1 cellular context compared by ENCODE assay signal in the genomic region with DNA sequence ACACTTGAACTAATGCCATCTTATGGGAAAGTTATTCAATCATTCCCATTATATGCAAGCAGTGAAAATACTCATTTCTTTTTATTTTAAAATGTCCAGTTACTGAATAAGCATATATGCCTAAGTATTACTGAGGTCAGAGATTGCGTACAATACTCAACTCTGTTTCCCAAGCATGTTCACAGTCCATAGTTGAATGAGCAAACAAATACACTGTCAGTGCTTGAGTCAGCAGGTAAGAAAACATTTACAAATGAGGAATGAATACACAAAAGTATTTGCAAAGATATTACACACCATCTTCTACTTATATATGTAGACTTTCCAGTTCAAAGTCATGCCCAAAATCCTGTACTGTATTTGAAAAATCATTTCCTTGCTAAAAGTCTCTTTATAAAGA.
TF ChIP-seq lines count a peak whose summit lies in the region.

No MANE protein-coding gene starts in this region.

TF ChIP-seq in HepG2, 621 proteins besides CTCF, POLR2A, EP300 and RAD21 (continued from another document and continues in another):
- TF ChIP-seq, protein P1, sequence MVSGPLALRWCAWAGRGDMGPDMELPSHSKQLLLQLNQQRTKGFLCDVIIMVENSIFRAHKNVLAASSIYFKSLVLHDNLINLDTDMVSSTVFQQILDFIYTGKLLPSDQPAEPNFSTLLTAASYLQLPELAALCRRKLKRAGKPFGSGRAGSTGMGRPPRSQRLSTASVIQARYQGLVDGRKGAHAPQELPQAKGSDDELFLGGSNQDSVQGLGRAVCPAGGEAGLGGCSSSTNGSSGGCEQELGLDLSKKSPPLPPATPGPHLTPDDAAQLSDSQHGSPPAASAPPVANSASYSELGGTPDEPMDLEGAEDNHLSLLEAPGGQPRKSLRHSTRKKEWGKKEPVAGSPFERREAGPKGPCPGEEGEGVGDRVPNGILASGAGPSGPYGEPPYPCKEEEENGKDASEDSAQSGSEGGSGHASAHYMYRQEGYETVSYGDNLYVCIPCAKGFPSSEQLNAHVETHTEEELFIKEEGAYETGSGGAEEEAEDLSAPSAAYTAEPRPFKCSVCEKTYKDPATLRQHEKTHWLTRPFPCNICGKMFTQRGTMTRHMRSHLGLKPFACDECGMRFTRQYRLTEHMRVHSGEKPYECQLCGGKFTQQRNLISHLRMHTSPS (CRISPR knock-in tag; IDR thresholded peaks at IDR 0.05; ENCODE audit: low read depth): no peak
- TF ChIP-seq THAP11 (CRISPR knock-in tag; IDR thresholded peaks at IDR 0.05) (peak; percentile 48), FOXK1 (CRISPR knock-in tag; IDR thresholded peaks at IDR 0.05; ENCODE audit: borderline replicate concordance, low read depth) (peak; percentile 52; the same call in 1 of the 2 replicates), JARID2 (CRISPR knock-in tag; IDR thresholded peaks at IDR 0.05; ENCODE audit: insufficient replicate concordance) (no peak), ZNF354B (CRISPR knock-in tag; IDR thresholded peaks at IDR 0.05) (no peak), ZMAT3 (CRISPR knock-in tag; conservative IDR thresholded peaks at IDR 0.05) (no peak), ZNF263 (CRISPR knock-in tag; IDR thresholded peaks at IDR 0.05) (no peak), FOSL1 (CRISPR knock-in tag; IDR thresholded peaks at IDR 0.05; ENCODE audit: borderline replicate concordance) (peak; percentile 67; the same call in 1 of the 2 replicates), ZKSCAN8 (CRISPR knock-in tag; IDR thresholded peaks at IDR 0.05; ENCODE audit: borderline replicate concordance) (no peak), ZNF124 (CRISPR knock-in tag; IDR thresholded peaks at IDR 0.05) (no peak), MIXL1 (CRISPR knock-in tag; IDR thresholded peaks at IDR 0.05) (peak; percentile 66), ZNF644 (CRISPR knock-in tag; IDR thresholded peaks at IDR 0.05; ENCODE audit: low read depth) (no peak), SRSF4 (IDR thresholded peaks at IDR 0.05; ENCODE audit: low read depth, low read length, poor library complexity, severe bottlenecking) (no peak), ZNF776 (CRISPR knock-in tag; IDR thresholded peaks at IDR 0.05) (no peak), RFXAP (CRISPR knock-in tag; IDR thresholded peaks at IDR 0.05; ENCODE audit: borderline replicate concordance) (no peak), ZNF350 (CRISPR knock-in tag; IDR thresholded peaks at IDR 0.05; ENCODE audit: borderline replicate concordance, low read depth) (no peak), GFI1 (CRISPR knock-in tag; IDR thresholded peaks at IDR 0.05; ENCODE audit: borderline replicate concordance) (peak; percentile 70; the same call in 1 of the 2 replicates), SMC3 (IDR thresholded peaks at IDR 0.05; ENCODE audit: low read length) (no peak; the same call in 1 of the 2 replicates), ZSCAN30 (CRISPR knock-in tag; IDR thresholded peaks at IDR 0.05) (no peak), HDAC2 (CRISPR knock-in tag; IDR thresholded peaks at IDR 0.05) (peak; percentile 70; the same call in 1 of the 2 replicates), ZNF558 (CRISPR knock-in tag; IDR thresholded peaks at IDR 0.05; ENCODE audit: borderline replicate concordance) (no peak), ZNF253 (CRISPR knock-in tag; IDR thresholded peaks at IDR 0.05; ENCODE audit: borderline replicate concordance) (no peak), NRL (CRISPR knock-in tag; IDR thresholded peaks at IDR 0.05; ENCODE audit: borderline replicate concordance) (no peak), HMG20B (CRISPR knock-in tag; conservative IDR thresholded peaks at IDR 0.05) (no peak), HNF4G (IDR thresholded peaks at IDR 0.05; ENCODE audit: borderline replicate concordance, low read depth, low read length) (no peak), HNF4G (CRISPR knock-in tag; IDR thresholded peaks at IDR 0.05; ENCODE audit: borderline replicate concordance, low read depth) (no peak), ZNF383 (CRISPR knock-in tag; IDR thresholded peaks at IDR 0.05; ENCODE audit: borderline replicate concordance) (no peak), ZNF780A (CRISPR knock-in tag; IDR thresholded peaks at IDR 0.05) (no peak), TEAD3 (CRISPR knock-in tag; optimal IDR thresholded peaks at IDR 0.05; ENCODE audit: borderline replicate concordance) (peak; percentile 41), ZNF879 (CRISPR knock-in tag; IDR thresholded peaks at IDR 0.05) (no peak), SKI (IDR thresholded peaks at IDR 0.05; ENCODE audit: partially characterized antibody) (no peak)
- TF ChIP-seq, protein P2, sequence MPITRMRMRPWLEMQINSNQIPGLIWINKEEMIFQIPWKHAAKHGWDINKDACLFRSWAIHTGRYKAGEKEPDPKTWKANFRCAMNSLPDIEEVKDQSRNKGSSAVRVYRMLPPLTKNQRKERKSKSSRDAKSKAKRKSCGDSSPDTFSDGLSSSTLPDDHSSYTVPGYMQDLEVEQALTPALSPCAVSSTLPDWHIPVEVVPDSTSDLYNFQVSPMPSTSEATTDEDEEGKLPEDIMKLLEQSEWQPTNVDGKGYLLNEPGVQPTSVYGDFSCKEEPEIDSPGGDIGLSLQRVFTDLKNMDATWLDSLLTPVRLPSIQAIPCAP (CRISPR knock-in tag; IDR thresholded peaks at IDR 0.05; ENCODE audit: low read depth): no peak
- TF ChIP-seq, protein P3, sequence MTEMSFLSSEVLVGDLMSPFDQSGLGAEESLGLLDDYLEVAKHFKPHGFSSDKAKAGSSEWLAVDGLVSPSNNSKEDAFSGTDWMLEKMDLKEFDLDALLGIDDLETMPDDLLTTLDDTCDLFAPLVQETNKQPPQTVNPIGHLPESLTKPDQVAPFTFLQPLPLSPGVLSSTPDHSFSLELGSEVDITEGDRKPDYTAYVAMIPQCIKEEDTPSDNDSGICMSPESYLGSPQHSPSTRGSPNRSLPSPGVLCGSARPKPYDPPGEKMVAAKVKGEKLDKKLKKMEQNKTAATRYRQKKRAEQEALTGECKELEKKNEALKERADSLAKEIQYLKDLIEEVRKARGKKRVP (CRISPR knock-in tag; IDR thresholded peaks at IDR 0.05): peak in 1 of 2 experiments; percentile 63; a peak in 1 of 4 replicates
- TF ChIP-seq, protein P4, sequence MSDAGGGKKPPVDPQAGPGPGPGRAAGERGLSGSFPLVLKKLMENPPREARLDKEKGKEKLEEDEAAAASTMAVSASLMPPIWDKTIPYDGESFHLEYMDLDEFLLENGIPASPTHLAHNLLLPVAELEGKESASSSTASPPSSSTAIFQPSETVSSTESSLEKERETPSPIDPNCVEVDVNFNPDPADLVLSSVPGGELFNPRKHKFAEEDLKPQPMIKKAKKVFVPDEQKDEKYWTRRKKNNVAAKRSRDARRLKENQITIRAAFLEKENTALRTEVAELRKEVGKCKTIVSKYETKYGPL (CRISPR knock-in tag; IDR thresholded peaks at IDR 0.05): no peak
- TF ChIP-seq, protein P5, sequence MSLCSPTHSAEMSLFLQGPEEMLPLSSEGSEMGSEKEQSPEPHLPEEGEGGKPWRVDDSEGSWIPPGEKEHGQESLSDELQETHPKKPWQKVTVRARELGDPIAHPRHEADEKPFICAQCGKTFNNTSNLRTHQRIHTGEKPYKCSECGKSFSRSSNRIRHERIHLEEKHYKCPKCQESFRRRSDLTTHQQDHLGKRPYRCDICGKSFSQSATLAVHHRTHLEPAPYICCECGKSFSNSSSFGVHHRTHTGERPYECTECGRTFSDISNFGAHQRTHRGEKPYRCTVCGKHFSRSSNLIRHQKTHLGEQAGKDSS (CRISPR knock-in tag; IDR thresholded peaks at IDR 0.05; ENCODE audit: borderline replicate concordance, low read depth): no peak
- TF ChIP-seq, protein P6, sequence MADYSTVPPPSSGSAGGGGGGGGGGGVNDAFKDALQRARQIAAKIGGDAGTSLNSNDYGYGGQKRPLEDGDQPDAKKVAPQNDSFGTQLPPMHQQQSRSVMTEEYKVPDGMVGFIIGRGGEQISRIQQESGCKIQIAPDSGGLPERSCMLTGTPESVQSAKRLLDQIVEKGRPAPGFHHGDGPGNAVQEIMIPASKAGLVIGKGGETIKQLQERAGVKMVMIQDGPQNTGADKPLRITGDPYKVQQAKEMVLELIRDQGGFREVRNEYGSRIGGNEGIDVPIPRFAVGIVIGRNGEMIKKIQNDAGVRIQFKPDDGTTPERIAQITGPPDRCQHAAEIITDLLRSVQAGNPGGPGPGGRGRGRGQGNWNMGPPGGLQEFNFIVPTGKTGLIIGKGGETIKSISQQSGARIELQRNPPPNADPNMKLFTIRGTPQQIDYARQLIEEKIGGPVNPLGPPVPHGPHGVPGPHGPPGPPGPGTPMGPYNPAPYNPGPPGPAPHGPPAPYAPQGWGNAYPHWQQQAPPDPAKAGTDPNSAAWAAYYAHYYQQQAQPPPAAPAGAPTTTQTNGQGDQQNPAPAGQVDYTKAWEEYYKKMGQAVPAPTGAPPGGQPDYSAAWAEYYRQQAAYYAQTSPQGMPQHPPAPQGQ (CRISPR knock-in tag; IDR thresholded peaks at IDR 0.05; ENCODE audit: borderline replicate concordance): no peak
- TF ChIP-seq, protein P7, sequence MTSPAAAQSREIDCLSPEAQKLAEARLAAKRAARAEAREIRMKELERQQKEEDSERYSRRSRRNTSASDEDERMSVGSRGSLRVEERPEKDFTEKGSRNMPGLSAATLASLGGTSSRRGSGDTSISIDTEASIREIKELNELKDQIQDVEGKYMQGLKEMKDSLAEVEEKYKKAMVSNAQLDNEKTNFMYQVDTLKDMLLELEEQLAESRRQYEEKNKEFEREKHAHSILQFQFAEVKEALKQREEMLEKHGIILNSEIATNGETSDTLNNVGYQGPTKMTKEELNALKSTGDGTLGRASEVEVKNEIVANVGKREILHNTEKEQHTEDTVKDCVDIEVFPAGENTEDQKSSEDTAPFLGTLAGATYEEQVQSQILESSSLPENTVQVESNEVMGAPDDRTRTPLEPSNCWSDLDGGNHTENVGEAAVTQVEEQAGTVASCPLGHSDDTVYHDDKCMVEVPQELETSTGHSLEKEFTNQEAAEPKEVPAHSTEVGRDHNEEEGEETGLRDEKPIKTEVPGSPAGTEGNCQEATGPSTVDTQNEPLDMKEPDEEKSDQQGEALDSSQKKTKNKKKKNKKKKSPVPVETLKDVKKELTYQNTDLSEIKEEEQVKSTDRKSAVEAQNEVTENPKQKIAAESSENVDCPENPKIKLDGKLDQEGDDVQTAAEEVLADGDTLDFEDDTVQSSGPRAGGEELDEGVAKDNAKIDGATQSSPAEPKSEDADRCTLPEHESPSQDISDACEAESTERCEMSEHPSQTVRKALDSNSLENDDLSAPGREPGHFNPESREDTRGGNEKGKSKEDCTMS (CRISPR knock-in tag; conservative IDR thresholded peaks at IDR 0.05): no peak
- TF ChIP-seq, protein P8, sequence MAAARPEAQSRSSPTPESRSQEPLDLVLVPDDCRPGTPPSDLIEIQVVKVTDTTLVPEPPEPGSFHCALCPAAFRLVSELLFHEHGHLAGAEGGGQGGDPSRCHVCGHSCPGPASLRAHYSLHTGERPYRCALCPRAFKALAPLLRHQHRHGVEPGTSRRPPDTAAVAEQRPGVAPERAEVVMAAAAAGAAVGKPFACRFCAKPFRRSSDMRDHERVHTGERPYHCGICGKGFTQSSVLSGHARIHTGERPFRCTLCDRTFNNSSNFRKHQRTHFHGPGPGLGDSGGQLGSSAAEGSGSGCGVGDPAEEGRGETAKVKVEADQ (CRISPR knock-in tag; IDR thresholded peaks at IDR 0.05; ENCODE audit: borderline replicate concordance): no peak
- TF ChIP-seq, protein P9, sequence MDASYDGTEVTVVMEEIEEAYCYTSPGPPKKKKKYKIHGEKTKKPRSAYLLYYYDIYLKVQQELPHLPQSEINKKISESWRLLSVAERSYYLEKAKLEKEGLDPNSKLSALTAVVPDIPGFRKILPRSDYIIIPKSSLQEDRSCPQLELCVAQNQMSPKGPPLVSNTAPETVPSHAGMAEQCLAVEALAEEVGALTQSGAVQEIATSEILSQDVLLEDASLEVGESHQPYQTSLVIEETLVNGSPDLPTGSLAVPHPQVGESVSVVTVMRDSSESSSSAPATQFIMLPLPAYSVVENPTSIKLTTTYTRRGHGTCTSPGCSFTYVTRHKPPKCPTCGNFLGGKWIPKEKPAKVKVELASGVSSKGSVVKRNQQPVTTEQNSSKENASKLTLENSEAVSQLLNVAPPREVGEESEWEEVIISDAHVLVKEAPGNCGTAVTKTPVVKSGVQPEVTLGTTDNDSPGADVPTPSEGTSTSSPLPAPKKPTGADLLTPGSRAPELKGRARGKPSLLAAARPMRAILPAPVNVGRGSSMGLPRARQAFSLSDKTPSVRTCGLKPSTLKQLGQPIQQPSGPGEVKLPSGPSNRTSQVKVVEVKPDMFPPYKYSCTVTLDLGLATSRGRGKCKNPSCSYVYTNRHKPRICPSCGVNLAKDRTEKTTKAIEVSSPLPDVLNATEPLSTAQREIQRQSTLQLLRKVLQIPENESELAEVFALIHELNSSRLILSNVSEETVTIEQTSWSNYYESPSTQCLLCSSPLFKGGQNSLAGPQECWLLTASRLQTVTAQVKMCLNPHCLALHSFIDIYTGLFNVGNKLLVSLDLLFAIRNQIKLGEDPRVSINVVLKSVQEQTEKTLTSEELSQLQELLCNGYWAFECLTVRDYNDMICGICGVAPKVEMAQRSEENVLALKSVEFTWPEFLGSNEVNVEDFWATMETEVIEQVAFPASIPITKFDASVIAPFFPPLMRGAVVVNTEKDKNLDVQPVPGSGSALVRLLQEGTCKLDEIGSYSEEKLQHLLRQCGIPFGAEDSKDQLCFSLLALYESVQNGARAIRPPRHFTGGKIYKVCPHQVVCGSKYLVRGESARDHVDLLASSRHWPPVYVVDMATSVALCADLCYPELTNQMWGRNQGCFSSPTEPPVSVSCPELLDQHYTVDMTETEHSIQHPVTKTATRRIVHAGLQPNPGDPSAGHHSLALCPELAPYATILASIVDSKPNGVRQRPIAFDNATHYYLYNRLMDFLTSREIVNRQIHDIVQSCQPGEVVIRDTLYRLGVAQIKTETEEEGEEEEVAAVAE (CRISPR knock-in tag; IDR thresholded peaks at IDR 0.05; ENCODE audit: borderline replicate concordance): no peak
- TF ChIP-seq, protein P10, sequence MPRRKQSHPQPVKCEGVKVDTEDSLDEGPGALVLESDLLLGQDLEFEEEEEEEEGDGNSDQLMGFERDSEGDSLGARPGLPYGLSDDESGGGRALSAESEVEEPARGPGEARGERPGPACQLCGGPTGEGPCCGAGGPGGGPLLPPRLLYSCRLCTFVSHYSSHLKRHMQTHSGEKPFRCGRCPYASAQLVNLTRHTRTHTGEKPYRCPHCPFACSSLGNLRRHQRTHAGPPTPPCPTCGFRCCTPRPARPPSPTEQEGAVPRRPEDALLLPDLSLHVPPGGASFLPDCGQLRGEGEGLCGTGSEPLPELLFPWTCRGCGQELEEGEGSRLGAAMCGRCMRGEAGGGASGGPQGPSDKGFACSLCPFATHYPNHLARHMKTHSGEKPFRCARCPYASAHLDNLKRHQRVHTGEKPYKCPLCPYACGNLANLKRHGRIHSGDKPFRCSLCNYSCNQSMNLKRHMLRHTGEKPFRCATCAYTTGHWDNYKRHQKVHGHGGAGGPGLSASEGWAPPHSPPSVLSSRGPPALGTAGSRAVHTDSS (CRISPR knock-in tag; conservative IDR thresholded peaks at IDR 0.05): no peak
- TF ChIP-seq, protein P11, sequence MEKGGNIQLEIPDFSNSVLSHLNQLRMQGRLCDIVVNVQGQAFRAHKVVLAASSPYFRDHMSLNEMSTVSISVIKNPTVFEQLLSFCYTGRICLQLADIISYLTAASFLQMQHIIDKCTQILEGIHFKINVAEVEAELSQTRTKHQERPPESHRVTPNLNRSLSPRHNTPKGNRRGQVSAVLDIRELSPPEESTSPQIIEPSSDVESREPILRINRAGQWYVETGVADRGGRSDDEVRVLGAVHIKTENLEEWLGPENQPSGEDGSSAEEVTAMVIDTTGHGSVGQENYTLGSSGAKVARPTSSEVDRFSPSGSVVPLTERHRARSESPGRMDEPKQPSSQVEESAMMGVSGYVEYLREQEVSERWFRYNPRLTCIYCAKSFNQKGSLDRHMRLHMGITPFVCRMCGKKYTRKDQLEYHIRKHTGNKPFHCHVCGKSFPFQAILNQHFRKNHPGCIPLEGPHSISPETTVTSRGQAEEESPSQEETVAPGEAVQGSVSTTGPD (CRISPR knock-in tag; IDR thresholded peaks at IDR 0.05): no peak
